In the genomic region with DNA sequence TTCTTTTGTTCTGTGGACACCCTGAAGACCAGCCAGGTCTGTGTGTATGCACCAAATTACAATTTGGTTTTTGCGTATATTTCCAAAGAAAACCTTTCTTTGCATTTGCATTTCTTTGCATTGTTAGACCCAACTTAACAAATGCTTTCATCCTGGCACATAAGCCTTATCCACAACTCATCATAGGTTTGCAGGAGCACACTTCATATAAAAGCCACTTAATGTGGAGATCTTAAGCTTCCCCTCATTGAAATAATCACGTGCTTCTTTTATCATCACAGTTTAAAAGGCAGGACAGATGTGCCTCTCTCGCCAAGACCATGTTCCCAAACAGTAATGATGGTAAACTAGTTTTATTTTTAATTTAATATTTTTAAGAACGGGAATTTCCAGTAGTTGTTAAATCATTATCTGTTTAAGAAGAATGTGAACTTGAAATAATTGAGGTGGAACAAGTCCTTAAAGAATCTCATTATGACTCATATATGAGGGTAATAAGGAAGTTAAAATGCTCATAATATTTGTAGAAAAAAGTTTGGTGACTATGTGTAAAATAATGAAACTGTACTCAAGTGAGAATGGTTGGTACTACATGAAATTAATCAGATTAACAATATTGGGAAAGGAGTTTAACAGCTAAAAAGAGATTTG, we compare ENCODE assay signal across 8 cellular contexts.
DNase-seq lines count a peak whose midpoint lies in the region; ATAC-seq lines count a peak whose summit lies in the region.
"Had no signal": no experiment of that assay in that cellular context is flagged by ENCODE, and none has a peak within 500 bp of the region (broad histone marks: within the 10 kb centered on the region; RNA-seq: fewer than 3 reads in every experiment).

No MANE protein-coding gene starts in this region.

- no peak overlapping the region for H3K4me3 Mint-ChIP-seq in memory B cell

- peaks cover 2% of the 10 kb centered on the region for H3K36me3 Mint-ChIP-seq in memory B cell

- H3K27ac Mint-ChIP-seq in memory B cell: no peak overlapping the region

- no peak for DNase-seq in memory B cell (ENCODE audit: low spot score in 2 of 2)
- DNase-seq in RPMI8226: no peak
- DNase-seq in germinal center (ENCODE audit: low spot score): no peak
- DNase-seq: left ventricle myocardium superior had no signal

- peak; percentile 97 for ATAC-seq in GM18907 (IDR thresholded peaks at IDR 0.05; ENCODE audit: unreplicated experiment)
- peak; percentile 56 for ATAC-seq in HG02623 (IDR thresholded peaks at IDR 0.05; ENCODE audit: unreplicated experiment)
- peak; percentile 74 for ATAC-seq in HG03565 (IDR thresholded peaks at IDR 0.05; ENCODE audit: unreplicated experiment)
- ATAC-seq in memory B cell (ENCODE audit: low read depth): peak; percentile 74
- ATAC-seq in GM19035 (IDR thresholded peaks at IDR 0.05; ENCODE audit: unreplicated experiment): no peak
- ATAC-seq: left ventricle myocardium superior had no signal

- H3K27me3 Mint-ChIP-seq in memory B cell: no peaks in the 10 kb centered on the region

- H3K4me1 Mint-ChIP-seq in memory B cell: peaks cover 7% of the 10 kb centered on the region

- H3K9me3 Mint-ChIP-seq in memory B cell: peaks cover 2% of the 10 kb centered on the region
